8 cellular contexts compared by ENCODE assay signal in the genomic region with DNA sequence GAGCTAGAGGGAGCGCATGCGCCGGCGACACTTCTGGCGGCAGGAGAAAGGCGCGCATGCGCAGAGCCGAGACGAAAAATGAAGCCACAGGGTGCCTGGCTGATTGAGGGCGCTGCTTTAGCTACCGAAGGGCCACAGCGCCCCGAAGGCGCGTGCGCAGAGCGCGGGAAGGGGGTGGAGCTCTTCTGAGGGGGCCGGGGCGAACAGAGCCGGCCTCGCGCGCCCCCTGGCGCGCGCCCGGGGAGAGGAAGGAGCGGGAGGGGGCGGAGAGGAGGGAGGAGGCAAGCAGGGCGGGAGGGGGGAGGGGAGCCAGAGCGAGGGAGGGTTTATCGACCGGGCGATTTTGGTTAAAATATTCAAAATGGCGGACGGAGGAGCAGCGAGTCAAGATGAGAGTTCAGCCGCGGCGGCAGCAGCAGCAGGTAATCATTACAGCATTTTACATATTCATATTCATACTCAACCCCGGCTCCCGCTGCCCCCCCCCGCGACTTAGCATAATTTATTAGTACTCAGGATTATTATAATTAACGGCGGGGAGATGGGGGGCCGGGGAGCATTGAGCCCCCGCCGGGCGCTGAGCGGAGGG. TPM values are rescaled to one million over a fixed set of nuclear protein-coding genes. Genes with fewer than 3 reads are reported as not detected.
DNase-seq lines count a peak whose midpoint lies in the region; ATAC-seq lines count a peak whose summit lies in the region.

A gene (plus strand): TSS at position 350 of the 589 bp plus-strand sequence. CDS start 12 bp downstream, at position 362.

- DNase-seq in COR-L47 (lab: John Stamatoyannopoulos, UW): peak; percentile 99
- DNase-seq in HT1080 (ENCODE audit: low read depth): peak; percentile 96
- peak; percentile 98 for DNase-seq in NOMO-1 (lab: John Stamatoyannopoulos, UW; ENCODE audit: unreplicated experiment in 2 of 2)
- DNase-seq in activated CD8-positive, alpha-beta memory T cell treated with anti-CD3 and anti-CD28 coated beads for 4 hours (ENCODE audit: low read depth in 2 of 2): peak; percentile 98
- DNase-seq in effector memory CD4-positive, alpha-beta T cell: peak; percentile 98 to 99 (median 99)
- DNase-seq in memory B cell (ENCODE audit: low spot score in 2 of 2): peak; percentile 94 to 98
- peak; percentile 98 for DNase-seq in stimulated activated CD8-positive, alpha-beta memory T cell treated with anti-CD3 and anti-CD28 coated beads, Interleukin-12 subunit alpha, Interleukin-12 subunit beta, amount 100 ng/mL, for 24 hours (ENCODE audit: extremely low read depth)

- H3K36me3 Mint-ChIP-seq in memory B cell: peaks cover 2% of the 10 kb centered on the region

- peaks cover 2% of the 10 kb centered on the region for H3K9me3 Mint-ChIP-seq in memory B cell

- peaks cover 14% of the 10 kb centered on the region for H3K4me1 ChIP-seq in effector memory CD4-positive, alpha-beta T cell (ENCODE audit: control insufficient read depth, insufficient read depth, low read length, poor library complexity, severe bottlenecking)

- no peaks in the 10 kb centered on the region for H3K36me3 ChIP-seq in effector memory CD4-positive, alpha-beta T cell (ENCODE audit: control insufficient read depth, insufficient read depth, low read length)

- H3K4me3 ChIP-seq in effector memory CD4-positive, alpha-beta T cell (ENCODE audit: insufficient read depth, low read depth, low read length, poor library complexity, severe bottlenecking): peak within 1 kb of the TSS; percentile 96

- H3K27me3 Mint-ChIP-seq in memory B cell: no peaks in the 10 kb centered on the region

- no peaks in the 10 kb centered on the region for H3K9me3 ChIP-seq in effector memory CD4-positive, alpha-beta T cell (ENCODE audit: control insufficient read depth, low read length)

- peak within 1 kb of the TSS; percentile 97 for H3K27ac Mint-ChIP-seq in memory B cell

- peaks cover 18% of the 10 kb centered on the region for H3K4me1 Mint-ChIP-seq in memory B cell

- H3K27ac ChIP-seq in effector memory CD4-positive, alpha-beta T cell (ENCODE audit: insufficient read depth, low read length, poor library complexity, severe bottlenecking): peak within 1 kb of the TSS; percentile 88

- ATAC-seq in GM21360 (IDR thresholded peaks at IDR 0.05; ENCODE audit: unreplicated experiment) (peak; percentile 60), memory B cell (ENCODE audit: low read depth) (peak; percentile 69)

- H3K4me3 Mint-ChIP-seq in memory B cell: peak within 1 kb of the TSS; percentile 92

- no peaks in the 10 kb centered on the region for H3K27me3 ChIP-seq in effector memory CD4-positive, alpha-beta T cell (replicated peaks; ENCODE audit: control insufficient read depth, insufficient read depth, low read length, poor library complexity, severe bottlenecking)

RNA-seq across cellular contexts. Expression of the gene that starts here (rescaled TPM):
- 4.6 and 5.0 TPM in 2 replicates for total RNA-seq in HT1080 (2014; rRNA removed; shearing (Covaris generic))
- polyA plus RNA-seq in HT1080 (2015; cell fraction: cytosol; rRNA removed): 2.8 and 4.0 TPM in 2 replicates
- 8.0 and 12.5 TPM in 2 replicates for polyA plus RNA-seq in HT1080 (2015; cell fraction: nucleus; rRNA removed)

Comparison
In these comparisons a context has a peak if more than half of its experiments do, and no peak if none do; other contexts are left out.
1. Peak in every context shown above with its lines: DNase-seq, ATAC-seq, H3K4me3 ChIP-seq and H3K27ac ChIP-seq.